Comparison of ENCODE assay signal across 21 cellular contexts in the genomic region with DNA sequence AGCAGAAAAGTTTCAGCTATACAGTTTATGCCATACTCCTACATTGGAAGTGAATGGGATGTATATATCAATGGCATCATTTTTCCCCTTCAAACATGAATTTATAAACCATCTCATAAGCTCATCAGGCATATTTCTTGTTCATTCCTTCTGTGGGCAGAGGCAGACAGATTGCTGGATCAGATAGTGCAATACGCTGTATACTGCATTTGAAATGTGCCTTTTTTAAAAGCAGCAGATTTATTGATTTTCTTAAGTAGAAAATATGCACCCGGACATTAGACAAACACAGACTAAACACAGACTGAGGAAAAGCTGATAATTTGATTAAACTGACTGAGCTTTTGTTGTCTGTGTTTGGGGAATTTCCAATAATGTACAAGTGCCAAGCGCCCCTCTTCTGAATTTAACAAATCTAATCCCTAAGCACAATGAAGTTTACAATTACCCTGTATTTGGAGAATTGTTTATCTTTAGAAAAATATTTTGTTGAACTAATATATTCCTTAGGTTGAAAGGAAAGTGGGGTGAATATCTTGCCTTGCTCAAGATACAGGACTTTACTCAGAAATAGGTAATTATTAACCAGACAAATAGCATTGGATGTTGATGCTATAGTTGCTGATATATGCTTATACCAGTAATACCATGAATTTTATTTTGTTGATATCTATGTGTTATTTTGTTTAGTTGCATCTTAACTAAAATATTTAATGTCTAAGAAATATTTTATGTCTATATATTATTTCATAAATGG.
"Had no signal": no experiment of that assay in that cellular context is flagged by ENCODE, and none has a peak within 500 bp of the region (broad histone marks: within the 10 kb centered on the region; RNA-seq: fewer than 3 reads in every experiment).

No MANE protein-coding gene starts in this region.

- H3K9me3 ChIP-seq: colonic mucosa, lower lobe of right lung, neutrophil, thyroid gland had no signal

- H3K27ac Mint-ChIP-seq: activated T-cell treated with anti-CD3 and anti-CD28 coated beads, Interleukin-2, amount 50 U/mL, for 72 hours; endodermal cell; natural killer cell treated with Interleukin-12 subunit alpha and Interleukin-12 subunit beta and Interleukin-15 and Interleukin-18, amount 100 ng/mL, for 72 hours had no signal

- DNase-seq: activated CD4-positive, alpha-beta T cell treated with anti-CD3 and anti-CD28 coated beads for 1 hour; activated CD4-positive, alpha-beta T cell treated with anti-CD3 and anti-CD28 coated beads, Interleukin-2, amount 50 U/mL, for 4 hours; activated effector memory CD4-positive, alpha-beta T cell treated with anti-CD3 and anti-CD28 coated beads, Interleukin-2, amount 50 U/mL, for 16 hours; activated naive CD4-positive, alpha-beta T cell treated with anti-CD3 and anti-CD28 coated beads, Interleukin-2, amount 50 U/mL, for 16 hours; activated T-cell treated with anti-CD3 and anti-CD28 coated beads, Interleukin-2, amount 50 U/mL, for 72 hours; aorta; brain microvascular endothelial cell; central memory CD4-positive, alpha-beta T cell; colonic mucosa; endodermal cell; foreskin fibroblast; hypothalamus; islet precursor cell; lower lobe of right lung; stimulated activated naive CD4-positive, alpha-beta T cell treated with Interleukin-2 at 50 U/mL for 16 hours; thyroid gland had no signal

- H3K27ac ChIP-seq: brain microvascular endothelial cell, colonic mucosa, epithelial cell of prostate, lower lobe of right lung, neutrophil, parathyroid adenoma, thyroid gland, VCaP had no signal

- H3K27me3 ChIP-seq: brain microvascular endothelial cell, colonic mucosa, neutrophil, thyroid gland had no signal

- H3K4me3 ChIP-seq: colonic mucosa, lower lobe of right lung, thyroid gland had no signal

- H3K4me3 Mint-ChIP-seq: activated T-cell treated with anti-CD3 and anti-CD28 coated beads, Interleukin-2, amount 50 U/mL, for 72 hours; endodermal cell; natural killer cell treated with Interleukin-12 subunit alpha and Interleukin-12 subunit beta and Interleukin-15 and Interleukin-18, amount 100 ng/mL, for 72 hours had no signal

- ATAC-seq: activated T-cell treated with anti-CD3 and anti-CD28 coated beads, Interleukin-2, amount 50 U/mL, for 72 hours; lower lobe of right lung; natural killer cell treated with Interleukin-12 subunit alpha and Interleukin-12 subunit beta and Interleukin-15 and Interleukin-18, amount 100 ng/mL, for 72 hours had no signal

- H3K36me3 ChIP-seq: brain microvascular endothelial cell, colonic mucosa, lower lobe of right lung, neutrophil, thyroid gland had no signal

- H3K36me3 Mint-ChIP-seq: natural killer cell treated with Interleukin-12 subunit alpha and Interleukin-12 subunit beta and Interleukin-15 and Interleukin-18, amount 100 ng/mL, for 72 hours had no signal

- H3K4me1 ChIP-seq: colonic mucosa, lower lobe of right lung, parathyroid adenoma had no signal

- H3K9me3 Mint-ChIP-seq: endodermal cell; natural killer cell treated with Interleukin-12 subunit alpha and Interleukin-12 subunit beta and Interleukin-15 and Interleukin-18, amount 100 ng/mL, for 72 hours had no signal
